Comparison of ENCODE assay signal across 1 cellular context in the genomic region with DNA sequence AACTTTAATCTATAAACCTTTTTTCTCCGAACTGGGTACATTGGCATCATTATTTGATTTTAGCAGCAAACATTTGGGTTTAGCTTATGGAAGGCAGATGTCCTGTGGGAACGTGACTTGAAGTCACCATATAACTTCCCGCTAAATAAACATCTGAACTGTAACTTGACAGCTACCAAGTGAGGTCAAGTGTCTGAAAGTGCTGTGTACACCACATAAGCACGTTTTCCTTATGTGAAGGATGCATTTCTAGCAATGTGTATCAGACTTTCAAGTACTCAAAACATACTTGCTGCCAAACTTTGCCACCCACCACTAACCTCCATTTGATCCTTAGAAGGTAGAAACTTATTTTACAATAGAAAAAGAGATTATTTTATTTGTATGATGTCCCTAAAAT.
TF ChIP-seq lines count a peak whose summit lies in the region.

No MANE protein-coding gene starts in this region.

TF ChIP-seq in HEK293, 187 proteins besides CTCF, POLR2A, EP300 and RAD21 (continued from another document and continues in another):
- TF ChIP-seq, protein P1, sequence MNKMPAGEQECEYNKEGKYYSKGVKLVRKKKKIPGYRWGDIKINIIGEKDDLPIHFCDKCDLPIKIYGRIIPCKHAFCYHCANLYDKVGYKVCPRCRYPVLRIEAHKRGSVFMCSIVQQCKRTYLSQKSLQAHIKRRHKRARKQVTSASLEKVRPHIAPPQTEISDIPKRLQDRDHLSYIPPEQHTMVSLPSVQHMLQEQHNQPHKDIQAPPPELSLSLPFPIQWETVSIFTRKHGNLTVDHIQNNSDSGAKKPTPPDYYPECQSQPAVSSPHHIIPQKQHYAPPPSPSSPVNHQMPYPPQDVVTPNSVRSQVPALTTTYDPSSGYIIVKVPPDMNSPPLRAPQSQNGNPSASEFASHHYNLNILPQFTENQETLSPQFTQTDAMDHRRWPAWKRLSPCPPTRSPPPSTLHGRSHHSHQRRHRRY (tag by site-specific recombination; IDR thresholded peaks at IDR 0.05) = no peak
- TF ChIP-seq ZNF777 (tag by site-specific recombination; IDR thresholded peaks at IDR 0.05; ENCODE audit: borderline replicate concordance) (no peak), ZNF175 (tag by site-specific recombination; IDR thresholded peaks at IDR 0.05) (no peak), REPIN1 (tag by site-specific recombination; IDR thresholded peaks at IDR 0.05; ENCODE audit: low read depth) (no peak), GLI2 (tag by site-specific recombination; IDR thresholded peaks at IDR 0.05; ENCODE audit: borderline replicate concordance, low read depth) (peak; percentile 83; the same call in 1 of the 2 replicates), ZNF571 (tag by site-specific recombination; IDR thresholded peaks at IDR 0.05) (no peak), ZNF510 (tag by site-specific recombination; IDR thresholded peaks at IDR 0.05; ENCODE audit: insufficient replicate concordance) (no peak), WT1 (tag by site-specific recombination; IDR thresholded peaks at IDR 0.05) (peak; percentile 39; the same call in 1 of the 2 replicates), ZNF140 (tag by site-specific recombination; IDR thresholded peaks at IDR 0.05) (no peak), GFI1B (tag by site-specific recombination; IDR thresholded peaks at IDR 0.05) (no peak), BCL11B (tag by site-specific recombination; IDR thresholded peaks at IDR 0.05; ENCODE audit: low read depth) (no peak), ZNF658 (tag by site-specific recombination; IDR thresholded peaks at IDR 0.05) (no peak), TRIM28 (IDR thresholded peaks at IDR 0.05; ENCODE audit: borderline replicate concordance, low read length) (no peak; the same call in 1 of the 2 replicates), ZNF596 (tag by site-specific recombination; IDR thresholded peaks at IDR 0.05) (peak; percentile 39; the same call in 1 of the 2 replicates), ZNF266 (tag by site-specific recombination; IDR thresholded peaks at IDR 0.05; ENCODE audit: low read depth) (no peak), ZNF843 (tag by site-specific recombination; IDR thresholded peaks at IDR 0.05) (peak; percentile 91), TCF7L2 (IDR thresholded peaks at IDR 0.05; ENCODE audit: borderline replicate concordance, low read depth, low read length) (no peak), ZNF548 (tag by site-specific recombination; IDR thresholded peaks at IDR 0.05) (no peak), ZNF623 (tag by site-specific recombination; IDR thresholded peaks at IDR 0.05) (no peak), ZNF311 (tag by site-specific recombination; IDR thresholded peaks at IDR 0.05; ENCODE audit: borderline replicate concordance) (no peak), ZFP37 (tag by site-specific recombination; IDR thresholded peaks at IDR 0.05) (no peak), KLF10 (tag by site-specific recombination; IDR thresholded peaks at IDR 0.05) (no peak), ZNF529 (tag by site-specific recombination; IDR thresholded peaks at IDR 0.05; ENCODE audit: insufficient replicate concordance) (no peak), ZNF530 (tag by site-specific recombination; IDR thresholded peaks at IDR 0.05; ENCODE audit: low read depth) (no peak), ZNF792 (tag by site-specific recombination; IDR thresholded peaks at IDR 0.05) (no peak), RBAK (tag by site-specific recombination; IDR thresholded peaks at IDR 0.05) (no peak), ZBTB8A (tag by site-specific recombination; IDR thresholded peaks at IDR 0.05) (no peak), ZNF24 (tag by site-specific recombination; IDR thresholded peaks at IDR 0.05) (no peak), ZNF768 (tag by site-specific recombination; IDR thresholded peaks at IDR 0.05) (no peak), HOXA7 (CRISPR knock-in tag; IDR thresholded peaks at IDR 0.05; ENCODE audit: borderline replicate concordance) (no peak), ZFP3 (tag by site-specific recombination; IDR thresholded peaks at IDR 0.05; ENCODE audit: low read depth) (no peak), ZFP41 (tag by site-specific recombination; IDR thresholded peaks at IDR 0.05; ENCODE audit: borderline replicate concordance) (no peak), ZNF404 (tag by site-specific recombination; IDR thresholded peaks at IDR 0.05) (no peak), ZNF223 (tag by site-specific recombination; IDR thresholded peaks at IDR 0.05) (no peak), ZFP69B (tag by site-specific recombination; IDR thresholded peaks at IDR 0.05) (no peak), MZF1 (tag by site-specific recombination; IDR thresholded peaks at IDR 0.05; ENCODE audit: borderline replicate concordance) (peak; percentile 85; the same call in 1 of the 2 replicates), ZNF214 (tag by site-specific recombination; IDR thresholded peaks at IDR 0.05; ENCODE audit: borderline replicate concordance) (no peak), ZSCAN30 (tag by site-specific recombination; IDR thresholded peaks at IDR 0.05) (peak; percentile 81), ZNF302 (tag by site-specific recombination; IDR thresholded peaks at IDR 0.05; ENCODE audit: low read depth) (no peak), SP2 (tag by site-specific recombination; IDR thresholded peaks at IDR 0.05) (no peak), OSR2 (tag by site-specific recombination; IDR thresholded peaks at IDR 0.05) (peak; percentile 94)
- TF ChIP-seq, protein P2, sequence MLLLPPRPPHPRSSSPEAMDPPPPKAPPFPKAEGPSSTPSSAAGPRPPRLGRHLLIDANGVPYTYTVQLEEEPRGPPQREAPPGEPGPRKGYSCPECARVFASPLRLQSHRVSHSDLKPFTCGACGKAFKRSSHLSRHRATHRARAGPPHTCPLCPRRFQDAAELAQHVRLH (tag by site-specific recombination; IDR thresholded peaks at IDR 0.05) = peak; percentile 86
- TF ChIP-seq, protein P3, sequence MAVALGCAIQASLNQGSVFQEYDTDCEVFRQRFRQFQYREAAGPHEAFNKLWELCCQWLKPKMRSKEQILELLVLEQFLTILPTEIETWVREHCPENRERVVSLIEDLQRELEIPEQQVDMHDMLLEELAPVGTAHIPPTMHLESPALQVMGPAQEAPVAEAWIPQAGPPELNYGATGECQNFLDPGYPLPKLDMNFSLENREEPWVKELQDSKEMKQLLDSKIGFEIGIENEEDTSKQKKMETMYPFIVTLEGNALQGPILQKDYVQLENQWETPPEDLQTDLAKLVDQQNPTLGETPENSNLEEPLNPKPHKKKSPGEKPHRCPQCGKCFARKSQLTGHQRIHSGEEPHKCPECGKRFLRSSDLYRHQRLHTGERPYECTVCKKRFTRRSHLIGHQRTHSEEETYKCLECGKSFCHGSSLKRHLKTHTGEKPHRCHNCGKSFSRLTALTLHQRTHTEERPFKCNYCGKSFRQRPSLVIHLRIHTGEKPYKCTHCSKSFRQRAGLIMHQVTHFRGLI (tag by site-specific recombination; IDR thresholded peaks at IDR 0.05) = no peak
- TF ChIP-seq, protein P4, sequence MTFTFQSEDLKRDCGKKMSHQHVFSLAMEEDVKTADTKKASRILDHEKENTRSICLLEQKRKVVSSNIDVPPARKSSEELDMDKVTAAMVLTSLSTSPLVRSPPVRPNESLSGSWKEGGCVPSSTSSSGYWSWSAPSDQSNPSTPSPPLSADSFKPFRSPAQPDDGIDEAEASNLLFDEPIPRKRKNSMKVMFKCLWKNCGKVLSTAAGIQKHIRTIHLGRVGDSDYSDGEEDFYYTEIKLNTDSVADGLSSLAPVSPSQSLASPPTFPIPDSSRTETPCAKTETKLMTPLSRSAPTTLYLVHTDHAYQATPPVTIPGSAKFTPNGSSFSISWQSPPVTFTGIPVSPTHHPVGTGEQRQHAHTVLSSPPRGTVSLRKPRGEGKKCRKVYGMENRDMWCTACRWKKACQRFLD (tag by site-specific recombination; IDR thresholded peaks at IDR 0.05) = no peak
- TF ChIP-seq, protein P5, sequence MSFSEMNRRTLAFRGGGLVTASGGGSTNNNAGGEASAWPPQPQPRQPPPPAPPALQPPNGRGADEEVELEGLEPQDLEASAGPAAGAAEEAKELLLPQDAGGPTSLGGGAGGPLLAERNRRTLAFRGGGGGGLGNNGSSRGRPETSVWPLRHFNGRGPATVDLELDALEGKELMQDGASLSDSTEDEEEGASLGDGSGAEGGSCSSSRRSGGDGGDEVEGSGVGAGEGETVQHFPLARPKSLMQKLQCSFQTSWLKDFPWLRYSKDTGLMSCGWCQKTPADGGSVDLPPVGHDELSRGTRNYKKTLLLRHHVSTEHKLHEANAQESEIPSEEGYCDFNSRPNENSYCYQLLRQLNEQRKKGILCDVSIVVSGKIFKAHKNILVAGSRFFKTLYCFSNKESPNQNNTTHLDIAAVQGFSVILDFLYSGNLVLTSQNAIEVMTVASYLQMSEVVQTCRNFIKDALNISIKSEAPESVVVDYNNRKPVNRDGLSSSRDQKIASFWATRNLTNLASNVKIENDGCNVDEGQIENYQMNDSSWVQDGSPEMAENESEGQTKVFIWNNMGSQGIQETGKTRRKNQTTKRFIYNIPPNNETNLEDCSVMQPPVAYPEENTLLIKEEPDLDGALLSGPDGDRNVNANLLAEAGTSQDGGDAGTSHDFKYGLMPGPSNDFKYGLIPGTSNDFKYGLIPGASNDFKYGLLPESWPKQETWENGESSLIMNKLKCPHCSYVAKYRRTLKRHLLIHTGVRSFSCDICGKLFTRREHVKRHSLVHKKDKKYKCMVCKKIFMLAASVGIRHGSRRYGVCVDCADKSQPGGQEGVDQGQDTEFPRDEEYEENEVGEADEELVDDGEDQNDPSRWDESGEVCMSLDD (tag by site-specific recombination; IDR thresholded peaks at IDR 0.05) = no peak
- TF ChIP-seq, protein P6, sequence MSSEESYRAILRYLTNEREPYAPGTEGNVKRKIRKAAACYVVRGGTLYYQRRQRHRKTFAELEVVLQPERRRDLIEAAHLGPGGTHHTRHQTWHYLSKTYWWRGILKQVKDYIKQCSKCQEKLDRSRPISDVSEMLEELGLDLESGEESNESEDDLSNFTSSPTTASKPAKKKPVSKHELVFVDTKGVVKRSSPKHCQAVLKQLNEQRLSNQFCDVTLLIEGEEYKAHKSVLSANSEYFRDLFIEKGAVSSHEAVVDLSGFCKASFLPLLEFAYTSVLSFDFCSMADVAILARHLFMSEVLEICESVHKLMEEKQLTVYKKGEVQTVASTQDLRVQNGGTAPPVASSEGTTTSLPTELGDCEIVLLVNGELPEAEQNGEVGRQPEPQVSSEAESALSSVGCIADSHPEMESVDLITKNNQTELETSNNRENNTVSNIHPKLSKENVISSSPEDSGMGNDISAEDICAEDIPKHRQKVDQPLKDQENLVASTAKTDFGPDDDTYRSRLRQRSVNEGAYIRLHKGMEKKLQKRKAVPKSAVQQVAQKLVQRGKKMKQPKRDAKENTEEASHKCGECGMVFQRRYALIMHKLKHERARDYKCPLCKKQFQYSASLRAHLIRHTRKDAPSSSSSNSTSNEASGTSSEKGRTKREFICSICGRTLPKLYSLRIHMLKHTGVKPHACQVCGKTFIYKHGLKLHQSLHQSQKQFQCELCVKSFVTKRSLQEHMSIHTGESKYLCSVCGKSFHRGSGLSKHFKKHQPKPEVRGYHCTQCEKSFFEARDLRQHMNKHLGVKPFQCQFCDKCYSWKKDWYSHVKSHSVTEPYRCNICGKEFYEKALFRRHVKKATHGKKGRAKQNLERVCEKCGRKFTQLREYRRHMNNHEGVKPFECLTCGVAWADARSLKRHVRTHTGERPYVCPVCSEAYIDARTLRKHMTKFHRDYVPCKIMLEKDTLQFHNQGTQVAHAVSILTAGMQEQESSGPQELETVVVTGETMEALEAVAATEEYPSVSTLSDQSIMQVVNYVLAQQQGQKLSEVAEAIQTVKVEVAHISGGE (tag by site-specific recombination; conservative IDR thresholded peaks at IDR 0.05; ENCODE audit: low read depth) = no peak
- TF ChIP-seq, protein P7, sequence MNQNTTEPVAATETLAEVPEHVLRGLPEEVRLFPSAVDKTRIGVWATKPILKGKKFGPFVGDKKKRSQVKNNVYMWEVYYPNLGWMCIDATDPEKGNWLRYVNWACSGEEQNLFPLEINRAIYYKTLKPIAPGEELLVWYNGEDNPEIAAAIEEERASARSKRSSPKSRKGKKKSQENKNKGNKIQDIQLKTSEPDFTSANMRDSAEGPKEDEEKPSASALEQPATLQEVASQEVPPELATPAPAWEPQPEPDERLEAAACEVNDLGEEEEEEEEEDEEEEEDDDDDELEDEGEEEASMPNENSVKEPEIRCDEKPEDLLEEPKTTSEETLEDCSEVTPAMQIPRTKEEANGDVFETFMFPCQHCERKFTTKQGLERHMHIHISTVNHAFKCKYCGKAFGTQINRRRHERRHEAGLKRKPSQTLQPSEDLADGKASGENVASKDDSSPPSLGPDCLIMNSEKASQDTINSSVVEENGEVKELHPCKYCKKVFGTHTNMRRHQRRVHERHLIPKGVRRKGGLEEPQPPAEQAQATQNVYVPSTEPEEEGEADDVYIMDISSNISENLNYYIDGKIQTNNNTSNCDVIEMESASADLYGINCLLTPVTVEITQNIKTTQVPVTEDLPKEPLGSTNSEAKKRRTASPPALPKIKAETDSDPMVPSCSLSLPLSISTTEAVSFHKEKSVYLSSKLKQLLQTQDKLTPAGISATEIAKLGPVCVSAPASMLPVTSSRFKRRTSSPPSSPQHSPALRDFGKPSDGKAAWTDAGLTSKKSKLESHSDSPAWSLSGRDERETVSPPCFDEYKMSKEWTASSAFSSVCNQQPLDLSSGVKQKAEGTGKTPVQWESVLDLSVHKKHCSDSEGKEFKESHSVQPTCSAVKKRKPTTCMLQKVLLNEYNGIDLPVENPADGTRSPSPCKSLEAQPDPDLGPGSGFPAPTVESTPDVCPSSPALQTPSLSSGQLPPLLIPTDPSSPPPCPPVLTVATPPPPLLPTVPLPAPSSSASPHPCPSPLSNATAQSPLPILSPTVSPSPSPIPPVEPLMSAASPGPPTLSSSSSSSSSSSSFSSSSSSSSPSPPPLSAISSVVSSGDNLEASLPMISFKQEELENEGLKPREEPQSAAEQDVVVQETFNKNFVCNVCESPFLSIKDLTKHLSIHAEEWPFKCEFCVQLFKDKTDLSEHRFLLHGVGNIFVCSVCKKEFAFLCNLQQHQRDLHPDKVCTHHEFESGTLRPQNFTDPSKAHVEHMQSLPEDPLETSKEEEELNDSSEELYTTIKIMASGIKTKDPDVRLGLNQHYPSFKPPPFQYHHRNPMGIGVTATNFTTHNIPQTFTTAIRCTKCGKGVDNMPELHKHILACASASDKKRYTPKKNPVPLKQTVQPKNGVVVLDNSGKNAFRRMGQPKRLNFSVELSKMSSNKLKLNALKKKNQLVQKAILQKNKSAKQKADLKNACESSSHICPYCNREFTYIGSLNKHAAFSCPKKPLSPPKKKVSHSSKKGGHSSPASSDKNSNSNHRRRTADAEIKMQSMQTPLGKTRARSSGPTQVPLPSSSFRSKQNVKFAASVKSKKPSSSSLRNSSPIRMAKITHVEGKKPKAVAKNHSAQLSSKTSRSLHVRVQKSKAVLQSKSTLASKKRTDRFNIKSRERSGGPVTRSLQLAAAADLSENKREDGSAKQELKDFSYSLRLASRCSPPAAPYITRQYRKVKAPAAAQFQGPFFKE (tag by site-specific recombination; IDR thresholded peaks at IDR 0.05; ENCODE audit: borderline replicate concordance) = no peak
- TF ChIP-seq, protein P8, sequence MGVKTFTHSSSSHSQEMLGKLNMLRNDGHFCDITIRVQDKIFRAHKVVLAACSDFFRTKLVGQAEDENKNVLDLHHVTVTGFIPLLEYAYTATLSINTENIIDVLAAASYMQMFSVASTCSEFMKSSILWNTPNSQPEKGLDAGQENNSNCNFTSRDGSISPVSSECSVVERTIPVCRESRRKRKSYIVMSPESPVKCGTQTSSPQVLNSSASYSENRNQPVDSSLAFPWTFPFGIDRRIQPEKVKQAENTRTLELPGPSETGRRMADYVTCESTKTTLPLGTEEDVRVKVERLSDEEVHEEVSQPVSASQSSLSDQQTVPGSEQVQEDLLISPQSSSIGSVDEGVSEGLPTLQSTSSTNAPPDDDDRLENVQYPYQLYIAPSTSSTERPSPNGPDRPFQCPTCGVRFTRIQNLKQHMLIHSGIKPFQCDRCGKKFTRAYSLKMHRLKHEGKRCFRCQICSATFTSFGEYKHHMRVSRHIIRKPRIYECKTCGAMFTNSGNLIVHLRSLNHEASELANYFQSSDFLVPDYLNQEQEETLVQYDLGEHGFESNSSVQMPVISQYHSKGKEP (tag by site-specific recombination; IDR thresholded peaks at IDR 0.05) = peak; percentile 99
